8 cellular contexts compared by ENCODE assay signal in genomic region chr22:38982008-38982927, GRCh38. TPM values are rescaled to one million over a fixed set of nuclear protein-coding genes. Genes with fewer than 3 reads are reported as not detected.
DNase-seq lines count a peak whose midpoint lies in the region; ATAC-seq and TF ChIP-seq lines count a peak whose summit lies in the region.

Gene APOBEC3B (plus strand): TSS chr22:38982347. CDS start chr22:38982454, 107 bp downstream.

- peaks cover 52% of the 10 kb centered on the region for H3K9me3 Mint-ChIP-seq in GM23338
- peaks cover 10% of the 10 kb centered on the region for H3K9me3 Mint-ChIP-seq in dendritic cell treated with granulocyte-macrophage colony-stimulating factor and Interleukin-4, amounts not matched to agents 40 ng/mL and 50 ng/mL, for 4 days

- H3K27me3 Mint-ChIP-seq in GM23338 (ENCODE audit: insufficient read depth, low read depth, poor library complexity) = peaks cover 27% of the 10 kb centered on the region
- H3K27me3 Mint-ChIP-seq in dendritic cell treated with granulocyte-macrophage colony-stimulating factor and Interleukin-4, amounts not matched to agents 40 ng/mL and 50 ng/mL, for 4 days = peaks cover 21% of the 10 kb centered on the region

- no peak within 1 kb of the TSS for H3K27ac Mint-ChIP-seq in GM23338
- H3K27ac Mint-ChIP-seq in dendritic cell treated with granulocyte-macrophage colony-stimulating factor and Interleukin-4, amounts not matched to agents 40 ng/mL and 50 ng/mL, for 4 days = peak within 1 kb of the TSS; percentile 84

- 0 out of 2 replicates have a peak, but pooled peaks cover 5% of the 10 kb centered on the region for H3K27me3 ChIP-seq in GM23338 (ENCODE audit: insufficient read depth)

- no peaks in the 10 kb centered on the region for H3K79me2 ChIP-seq in GM23338 (replicated peaks; ENCODE audit: insufficient read depth)

- no peaks in the 10 kb centered on the region for H3K9me2 ChIP-seq in GM23338 (ENCODE audit: insufficient read depth)

- peaks cover 16% of the 10 kb centered on the region for H3K4me1 Mint-ChIP-seq in GM23338
- H3K4me1 Mint-ChIP-seq in dendritic cell treated with granulocyte-macrophage colony-stimulating factor and Interleukin-4, amounts not matched to agents 40 ng/mL and 50 ng/mL, for 4 days (ENCODE audit: low read depth) = peaks cover 30% of the 10 kb centered on the region

- peak within 1 kb of the TSS; percentile 42; the same call in 2 of the 3 replicates for H3K4me3 Mint-ChIP-seq in GM23338
- H3K4me3 Mint-ChIP-seq in dendritic cell treated with granulocyte-macrophage colony-stimulating factor and Interleukin-4, amounts not matched to agents 40 ng/mL and 50 ng/mL, for 4 days = peak within 1 kb of the TSS; percentile 74

- peaks cover 11% of the 10 kb centered on the region for H3K4me1 ChIP-seq in GM23338 (ENCODE audit: insufficient read depth)

- intact Hi-C loops in dendritic cell treated with granulocyte-macrophage colony-stimulating factor and Interleukin-4, amounts not matched to agents 40 ng/mL and 50 ng/mL, for 4 days (cut with micrococcal nuclease) = no loop called here
- intact Hi-C loops in lower leg skin (cut with DNase I; ENCODE audit: low total_unique reads) = no loop called here

- peaks cover 7% of the 10 kb centered on the region; the same call in 1 of the 2 replicates for H3K36me3 ChIP-seq in GM23338 (ENCODE audit: insufficient read depth)

- H3K4me3 ChIP-seq in GM23338 (no peak within 1 kb of the TSS), lower leg skin (ENCODE audit: low read depth, poor library complexity, severe bottlenecking) (peak within 1 kb of the TSS; percentile 25)

- peaks cover 44% of the 10 kb centered on the region for H3K36me3 Mint-ChIP-seq in GM23338 (ENCODE audit: low read depth)
- peaks cover 6% of the 10 kb centered on the region for H3K36me3 Mint-ChIP-seq in dendritic cell treated with granulocyte-macrophage colony-stimulating factor and Interleukin-4, amounts not matched to agents 40 ng/mL and 50 ng/mL, for 4 days (ENCODE audit: low read depth)

- no peak within 1 kb of the TSS for H3K27ac ChIP-seq in GM23338 (ENCODE audit: low read depth)

- no peak for TF ChIP-seq POLR2A in lower leg skin (IDR thresholded peaks at IDR 0.05)

- 7% methylated on average over 16 of the region's 16 CpGs; no CpG with 5 or more reads in 1 of the 2 donors for WGBS in lower leg skin, 2 donors

- H3K4me2 ChIP-seq in GM23338 = peak within 1 kb of the TSS; percentile 51

- peak; percentile 78 for ATAC-seq in GM23338

- H4K20me1 ChIP-seq in GM23338 (replicated peaks; ENCODE audit: insufficient read depth) = no peaks in the 10 kb centered on the region

- H3F3A ChIP-seq in GM23338 (replicated peaks; ENCODE audit: low read depth) = 0 out of 2 replicates have a peak, but pooled peaks cover 9% of the 10 kb centered on the region

- DNase-seq in DMS53 treated with DMSO at 0.1 percent for 48 hours (lab: John Stamatoyannopoulos, UW; ENCODE audit: unreplicated experiment) (peak; percentile 77), GM23338 (ENCODE audit: low spot score) (peak; percentile 77), MV-4-11 (lab: John Stamatoyannopoulos, UW) (peak; percentile 98), lower leg skin (ENCODE audit: low spot score in 2 of 2) (peak; percentile 89 to 95), NCI-H524 (lab: John Stamatoyannopoulos, UW) (no peak)
- peak; percentile 31 to 43 for DNase-seq in activated CD4-positive, alpha-beta T cell treated with anti-CD3 and anti-CD28 coated beads for 24 hours (ENCODE audit: low read depth in 2 of 2)
- DNase-seq in stimulated activated CD4-positive, alpha-beta T cell treated with anti-CD3 and anti-CD28 coated beads, Interleukin-4, amount 100 ng/mL, for 24 hours = peak; percentile 56

- no peak within 1 kb of the TSS; the same call in 1 of the 2 replicates for H2AFZ ChIP-seq in GM23338

- no peak for TF ChIP-seq CTCF in GM23338 (conservative IDR thresholded peaks at IDR 0.05; ENCODE audit: low read depth in 2 of 2)
- TF ChIP-seq CTCF in lower leg skin (IDR thresholded peaks at IDR 0.05) = no peak

TF ChIP-seq in GM23338, 12 proteins besides CTCF, POLR2A, EP300 and RAD21:
- TF ChIP-seq ETS1 (IDR thresholded peaks at IDR 0.05) = no peak
- peak; percentile 17; the same call in 1 of the 2 replicates for TF ChIP-seq CREB1 (CRISPR knock-in tag; IDR thresholded peaks at IDR 0.05; ENCODE audit: low read depth)

RNA-seq across cellular contexts. Expression of gene APOBEC3B, which starts in this region (rescaled TPM):
- total RNA-seq in GM23338 (2014; rRNA removed; shearing (Covaris generic)) = 5.9 and 7.0 TPM in 2 replicates
- polyA plus RNA-seq in GM23338 (2016; fragmentation: Nextera tagmentation; extraction: Ambion mirVana) = 9.2 and 11.8 TPM in 2 replicates
- 1 to 10 TPM in 1 of 4 donors, under 1 TPM in 2, not detected in 1; 0.15 to 2.4 (median 0.21) TPM for total RNA-seq in lower leg skin

Comparison
In these comparisons a context has a peak if more than half of its experiments do, and no peak if none do; other contexts are left out.
1. DNase-seq: peak in DMS53 treated with DMSO at 0.1 percent for 48 hours (single experiment), GM23338 (single experiment), MV-4-11 (single experiment), activated CD4-positive, alpha-beta T cell treated with anti-CD3 and anti-CD28 coated beads for 24 hours (2 of 2), lower leg skin (2 of 2) and stimulated activated CD4-positive, alpha-beta T cell treated with anti-CD3 and anti-CD28 coated beads, Interleukin-4, amount 100 ng/mL, for 24 hours (single experiment); none in NCI-H524 (0 of 2).